In the genomic region with DNA sequence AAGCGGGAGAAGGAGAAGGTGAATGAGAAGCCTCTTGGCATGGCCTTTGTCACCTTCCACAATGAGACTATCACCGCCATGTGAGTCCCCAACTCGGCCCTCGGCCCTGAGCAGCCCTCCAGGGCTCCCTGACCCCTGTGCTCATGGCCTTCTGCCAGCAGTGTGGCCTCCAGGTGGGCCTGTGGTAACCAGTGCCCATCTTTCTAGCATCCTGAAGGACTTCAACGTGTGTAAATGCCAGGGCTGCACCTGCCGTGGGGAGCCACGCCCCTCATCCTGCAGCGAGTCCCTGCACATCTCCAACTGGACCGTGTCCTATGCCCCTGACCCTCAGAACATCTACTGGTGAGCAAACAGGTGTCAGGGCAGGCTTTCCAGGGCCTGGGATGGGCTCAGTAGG, we compare ENCODE assay signal across 1 cellular context.
TF ChIP-seq lines count a peak whose summit lies in the region.

No MANE protein-coding gene starts in this region.

TF ChIP-seq in K562, 482 proteins besides CTCF, POLR2A, EP300 and RAD21:
- TF ChIP-seq, protein P1, sequence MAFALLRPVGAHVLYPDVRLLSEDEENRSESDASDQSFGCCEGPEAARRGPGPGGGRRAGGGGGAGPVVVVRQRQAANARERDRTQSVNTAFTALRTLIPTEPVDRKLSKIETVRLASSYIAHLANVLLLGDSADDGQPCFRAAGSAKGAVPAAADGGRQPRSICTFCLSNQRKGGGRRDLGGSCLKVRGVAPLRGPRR (CRISPR knock-in tag; IDR thresholded peaks at IDR 0.05), result no peak
- TF ChIP-seq RBFOX2 (IDR thresholded peaks at IDR 0.05; ENCODE audit: low read depth, low read length) (0 out of 2 replicates have a peak, but pooled peaks have one; percentile 12), POLR2G (IDR thresholded peaks at IDR 0.05; ENCODE audit: low read depth, low read length) (peak; percentile 35; the same call in 1 of the 2 replicates), ILF3 (IDR thresholded peaks at IDR 0.05; ENCODE audit: borderline replicate concordance) (no peak), TCFL5 (CRISPR knock-in tag; conservative IDR thresholded peaks at IDR 0.05) (no peak), KDM1A (IDR thresholded peaks at IDR 0.05) (no peak), MYC (IDR thresholded peaks at IDR 0.05; ENCODE audit: low read depth, low read length) (no peak), MYC (CRISPR knock-in tag; IDR thresholded peaks at IDR 0.05; ENCODE audit: borderline replicate concordance, low read depth) (no peak), XRCC3 (IDR thresholded peaks at IDR 0.05) (no peak), ILK (tag; IDR thresholded peaks at IDR 0.05; ENCODE audit: borderline replicate concordance, low read depth) (no peak), NEUROD1 (IDR thresholded peaks at IDR 0.05; ENCODE audit: borderline replicate concordance, low read depth, low read length, partially characterized antibody) (no peak), NR4A1 (CRISPR knock-in tag; IDR thresholded peaks at IDR 0.05) (no peak), NR4A1 (tag; IDR thresholded peaks at IDR 0.05) (no peak), KLF16 (IDR thresholded peaks at IDR 0.05) (no peak)
- TF ChIP-seq, protein P2, sequence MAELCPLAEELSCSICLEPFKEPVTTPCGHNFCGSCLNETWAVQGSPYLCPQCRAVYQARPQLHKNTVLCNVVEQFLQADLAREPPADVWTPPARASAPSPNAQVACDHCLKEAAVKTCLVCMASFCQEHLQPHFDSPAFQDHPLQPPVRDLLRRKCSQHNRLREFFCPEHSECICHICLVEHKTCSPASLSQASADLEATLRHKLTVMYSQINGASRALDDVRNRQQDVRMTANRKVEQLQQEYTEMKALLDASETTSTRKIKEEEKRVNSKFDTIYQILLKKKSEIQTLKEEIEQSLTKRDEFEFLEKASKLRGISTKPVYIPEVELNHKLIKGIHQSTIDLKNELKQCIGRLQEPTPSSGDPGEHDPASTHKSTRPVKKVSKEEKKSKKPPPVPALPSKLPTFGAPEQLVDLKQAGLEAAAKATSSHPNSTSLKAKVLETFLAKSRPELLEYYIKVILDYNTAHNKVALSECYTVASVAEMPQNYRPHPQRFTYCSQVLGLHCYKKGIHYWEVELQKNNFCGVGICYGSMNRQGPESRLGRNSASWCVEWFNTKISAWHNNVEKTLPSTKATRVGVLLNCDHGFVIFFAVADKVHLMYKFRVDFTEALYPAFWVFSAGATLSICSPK (IDR thresholded peaks at IDR 0.05; ENCODE audit: borderline replicate concordance), result no peak
TF ChIP-seq in K562: peak in this region for 2.
